ENCODE assay signal across 19 cellular contexts in the genomic region with DNA sequence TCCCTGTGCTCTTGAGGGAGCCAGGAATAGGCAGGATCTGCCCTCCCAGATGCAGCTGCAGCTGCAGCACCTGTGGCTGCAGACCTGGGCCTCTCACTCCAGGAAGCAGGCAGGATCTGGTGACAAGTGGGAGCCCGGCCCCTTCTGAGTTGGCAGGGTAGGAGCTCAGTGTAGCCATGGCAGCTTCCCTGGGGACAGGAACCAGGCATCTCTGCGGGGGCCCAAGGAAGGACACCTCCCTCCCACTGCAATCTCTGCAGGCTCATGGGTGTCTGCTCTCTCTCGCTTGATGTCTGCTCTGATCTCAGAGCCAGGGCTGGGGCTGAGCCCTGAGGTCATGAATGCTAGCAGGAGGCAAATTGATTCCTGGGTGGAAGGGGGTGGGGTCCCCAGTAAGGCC.
DNase-seq lines count a peak whose midpoint lies in the region; ATAC-seq, FAIRE-seq and TF ChIP-seq lines count a peak whose summit lies in the region.
"Had no signal": no experiment of that assay in that cellular context is flagged by ENCODE, and none has a peak within 500 bp of the region (broad histone marks: within the 10 kb centered on the region; RNA-seq: fewer than 3 reads in every experiment).

No MANE protein-coding gene starts in this region.

- DNase-seq in SK-N-SH (peak; percentile 6), NCI-H345 treated with DMSO at 0.1 percent for 48 hours (lab: John Stamatoyannopoulos, UW; ENCODE audit: unreplicated experiment) (peak; percentile 37), H1 (ENCODE audit: low read depth in 1 of 2, low spot score in 2 of 2) (no peak), spleen (peak; percentile 59), GDM1 (lab: John Stamatoyannopoulos, UW) (no peak)
- DNase-seq: C1 segment of cervical spinal cord, HCEC 1CT, MM.1S, NCI-H1092, NCI-H146, NCI-H2171 treated with DMSO at 0.1 percent for 48 hours, NCI-H82, OCI-M1, Right ventricle myocardium superior had no signal

- 17% methylated on average over 1 of the region's 3 CpGs for WGBS in SK-N-SH (ENCODE audit: low lambda C conversion rate)
- 87% methylated on average over 3 of the region's 3 CpGs; no CpG with 5 or more reads in 1 of the 2 experiments for WGBS in H1 (ENCODE audit: extremely low coverage in 1 of 2, insufficient coverage in 1 of 2, insufficient read length in 1 of 2, insufficient replicate concordance in 2 of 2, low coverage in 1 of 2, low lambda C conversion rate in 2 of 2, missing lambda C conversion rate in 1 of 2), 2 experiments
- 58 to 83% (median 69%) methylated on average over 2 to 3 of the region's 3 CpGs for WGBS in spleen, 5 donors
- WGBS in gastroesophageal sphincter (ENCODE audit: low coverage in 1 of 2), 2 donors = no CpG with 5 or more reads among the region's 3 CpGs

- no peak for TF ChIP-seq RAD21 in SK-N-SH (IDR thresholded peaks at IDR 0.05; ENCODE audit: low read length)
- TF ChIP-seq RAD21 in H1 (IDR thresholded peaks at IDR 0.05 in 1 of 2, conservative IDR thresholded peaks at IDR 0.05 in 1 of 2; ENCODE audit: low read depth in 2 of 2, low read length in 2 of 2) = no peak

- H2AFZ ChIP-seq in SK-N-SH (ENCODE audit: low read depth) (no peak overlapping the region), H1 (ENCODE audit: low read length) (peak overlapping the region; percentile 79)

- H3K14ac ChIP-seq in H1 (ENCODE audit: insufficient read length) = no peak overlapping the region

- TF ChIP-seq POLR2A in H1 (IDR thresholded peaks at IDR 0.05; ENCODE audit: control extremely low read depth in 1 of 2, low read depth in 2 of 2, low read length in 2 of 2) (no peak), spleen (IDR thresholded peaks at IDR 0.05) (no peak), gastroesophageal sphincter (IDR thresholded peaks at IDR 0.05) (no peak)

- no peaks in the 10 kb centered on the region for H3K27me3 ChIP-seq in SK-N-SH (ENCODE audit: insufficient read depth)
- no peaks in the 10 kb centered on the region for H3K27me3 ChIP-seq in H1 (replicated peaks in 1 of 4; ENCODE audit: control insufficient read depth in 3 of 4, extremely low read depth in 1 of 4, insufficient read depth in 3 of 4, low read length in 3 of 4)
- H3K27me3 ChIP-seq in spleen (replicated peaks in 1 of 7) = no peaks in the 10 kb centered on the region
- H3K27me3 ChIP-seq in gastroesophageal sphincter = no peaks in the 10 kb centered on the region

- H2BK20ac ChIP-seq in H1 (ENCODE audit: low read length) = no peak overlapping the region

- H3K4me2 ChIP-seq in SK-N-SH (no peak overlapping the region), H1 (ENCODE audit: insufficient read depth in 1 of 2, low read depth in 2 of 2, low read length in 2 of 2) (no peak overlapping the region)

- H3K9ac ChIP-seq in SK-N-SH (no peak overlapping the region), H1 (replicated peaks in 1 of 4; ENCODE audit: extremely low read depth in 1 of 4, low read depth in 3 of 4, low read length in 3 of 4) (no peak overlapping the region)

- no peak overlapping the region for H2BK120ac ChIP-seq in H1 (replicated peaks; ENCODE audit: low read depth, low read length)

- TF ChIP-seq CTCF in SK-N-SH (IDR thresholded peaks at IDR 0.05) (no peak), H1 (IDR thresholded peaks at IDR 0.05; ENCODE audit: control extremely low read depth in 1 of 3, insufficient read depth in 1 of 3, low read depth in 1 of 3, low read length in 3 of 3) (no peak), spleen (IDR thresholded peaks at IDR 0.05 in 8 of 11, conservative IDR thresholded peaks at IDR 0.05 in 3 of 11) (no peak), gastroesophageal sphincter (IDR thresholded peaks at IDR 0.05) (no peak)

- H3K27ac ChIP-seq in SK-N-SH (ENCODE audit: low read depth in 2 of 2, low read length in 1 of 2) (no peak overlapping the region), H1 (ENCODE audit: low read depth, low read length) (no peak overlapping the region), spleen (no peak overlapping the region), gastroesophageal sphincter (no peak overlapping the region)

- ATAC-seq in SK-N-SH treated with all-trans-retinoic acid at 6 μM for 48 hours (no peak), HG02798 (IDR thresholded peaks at IDR 0.05; ENCODE audit: poor library complexity, unreplicated experiment) (no peak), gastroesophageal sphincter (no peak)
- ATAC-seq: GM12878, T-helper 17 cell had no signal

- no peak overlapping the region for H4K8ac ChIP-seq in H1 (ENCODE audit: extremely low read depth, insufficient read depth, low read length)

- H2BK5ac ChIP-seq in H1 (ENCODE audit: low read depth, low read length) = no peak overlapping the region

- H3K9me3 ChIP-seq in SK-N-SH (no peaks in the 10 kb centered on the region), H1 (ENCODE audit: insufficient read depth in 2 of 2, low read depth in 1 of 2, low read length in 1 of 2) (no peaks in the 10 kb centered on the region), spleen (peaks cover 0 to 10% (median 0%) of the 10 kb centered on the region in 8 donors), gastroesophageal sphincter (no peaks in the 10 kb centered on the region)

- no peaks in the 10 kb centered on the region for H3K79me2 ChIP-seq in SK-N-SH (ENCODE audit: insufficient read depth)
- H3K79me2 ChIP-seq in H1 (ENCODE audit: control insufficient read depth in 1 of 2, insufficient read depth in 2 of 2, low read length in 2 of 2) = no peaks in the 10 kb centered on the region

- TF ChIP-seq EP300 in SK-N-SH (IDR thresholded peaks at IDR 0.05; ENCODE audit: borderline replicate concordance in 1 of 2, low read depth in 1 of 2, low read length in 1 of 2) (no peak), H1 (IDR thresholded peaks at IDR 0.05; ENCODE audit: borderline replicate concordance in 1 of 2, low read depth in 2 of 2, low read length in 2 of 2) (no peak), gastroesophageal sphincter (IDR thresholded peaks at IDR 0.05) (no peak)

- POLR2A ChIA-PET in SK-N-SH (lab: Yijun Ruan, JAX) = no interaction called here
- POLR2A ChIA-PET in H1 (lab: Charles Lee; ENCODE audit: partially characterized antibody) = no interaction called here

- H4K5ac ChIP-seq in H1 (ENCODE audit: insufficient read length, low read depth, low read length) = no peak overlapping the region

- H3K18ac ChIP-seq in H1 (ENCODE audit: extremely low read depth, low read length) = no peak overlapping the region

- H3K36me3 ChIP-seq in SK-N-SH (replicated peaks in 1 of 2; ENCODE audit: control insufficient read depth in 1 of 2, insufficient read depth in 2 of 2, low read length in 1 of 2) = no peaks in the 10 kb centered on the region
- H3K36me3 ChIP-seq in H1 (ENCODE audit: control insufficient read depth in 2 of 4, insufficient read depth in 4 of 4, low read length in 3 of 4) = no peaks in the 10 kb centered on the region
- no peaks in the 10 kb centered on the region for H3K36me3 ChIP-seq in spleen
- no peaks in the 10 kb centered on the region for H3K36me3 ChIP-seq in gastroesophageal sphincter

- H3K4me3 ChIP-seq in SK-N-SH (ENCODE audit: low read depth in 2 of 2, low read length in 1 of 2) (no peak overlapping the region), H1 (ENCODE audit: extremely low read depth in 1 of 4, insufficient read depth in 2 of 4, low read depth in 3 of 4, low read length in 4 of 4) (no peak overlapping the region), spleen (no peak overlapping the region), gastroesophageal sphincter (no peak overlapping the region)
- H3K4me3 ChIP-seq: GM12878 had no signal

- H3F3A ChIP-seq in SK-N-SH (replicated peaks; ENCODE audit: insufficient read depth) = no peaks in the 10 kb centered on the region

- H3K4me1 ChIP-seq in SK-N-SH (ENCODE audit: control insufficient read depth in 1 of 2, insufficient read depth in 2 of 2, low read depth in 1 of 2, low read length in 1 of 2) = peaks cover 0 to 8% of the 10 kb centered on the region in 2 experiments; a peak in 1 of 4 replicates
- H3K4me1 ChIP-seq in H1 (replicated peaks in 1 of 4; ENCODE audit: control insufficient read depth in 3 of 4, insufficient read depth in 4 of 4, low read length in 3 of 4) = peaks cover 0 to 5% (median 0%) of the 10 kb centered on the region in 4 experiments; a peak in 2 of 7 replicates
- no peaks in the 10 kb centered on the region for H3K4me1 ChIP-seq in spleen
- no peaks in the 10 kb centered on the region for H3K4me1 ChIP-seq in gastroesophageal sphincter

- no peak overlapping the region for H3K4ac ChIP-seq in H1 (replicated peaks; ENCODE audit: insufficient read length, low read depth, low read length)

- H3K79me1 ChIP-seq in H1 (ENCODE audit: low read depth, low read length) = no peaks in the 10 kb centered on the region

- intact Hi-C loops in spleen (cut with DNase I; ENCODE audit: low total_unique reads) = no loop called here

- no peak overlapping the region for H3K56ac ChIP-seq in H1 (replicated peaks; ENCODE audit: insufficient read length, low read depth, low read length)

- CTCF ChIA-PET in SK-N-SH (lab: Yijun Ruan, JAX) (interaction anchor here (0.6 kb wide), 1 partner anchor 315 kb away, joined by 3 read pairs; no protein-coding TSS in a partner anchor), H1 (lab: Charles Lee; ENCODE audit: partially characterized antibody) (no interaction called here)

- no peaks in the 10 kb centered on the region; the same call in 1 of the 2 replicates for H3K9me2 ChIP-seq in SK-N-SH

- no peak for FAIRE-seq in H1 (lab: Jason Lieb, UNC)
- FAIRE-seq: GM12878 had no signal

- no peak overlapping the region for H2BK15ac ChIP-seq in H1 (ENCODE audit: low read length)

- H2BK12ac ChIP-seq in H1 (ENCODE audit: low read depth, low read length) = no peak overlapping the region

- no peak overlapping the region for H4K91ac ChIP-seq in H1 (replicated peaks; ENCODE audit: insufficient read length, low read length)

- no peak overlapping the region for H3K23ac ChIP-seq in H1 (ENCODE audit: insufficient read length)

- no peak overlapping the region for H2AK5ac ChIP-seq in H1 (ENCODE audit: low read depth, low read length)

- H4K20me1 ChIP-seq in SK-N-SH (ENCODE audit: insufficient read depth) = no peaks in the 10 kb centered on the region
- no peaks in the 10 kb centered on the region for H4K20me1 ChIP-seq in H1 (replicated peaks in 1 of 2; ENCODE audit: control insufficient read depth in 1 of 2, insufficient read depth in 2 of 2, low read length in 2 of 2)

- no peaks in the 10 kb centered on the region for H3K23me2 ChIP-seq in H1 (ENCODE audit: low read depth, low read length)

TF ChIP-seq in SK-N-SH, 30 proteins besides CTCF, POLR2A, EP300 and RAD21 (continues in another document):
- no peak for TF ChIP-seq SIN3A (IDR thresholded peaks at IDR 0.05; ENCODE audit: borderline replicate concordance, low read depth, low read length)
- TF ChIP-seq POLR2AphosphoS5 (IDR thresholded peaks at IDR 0.05; ENCODE audit: low read depth, low read length) = no peak

TF ChIP-seq in SK-N-SH treated with all-trans-retinoic acid at 6 μM for 48 hours, 23 proteins besides CTCF, POLR2A, EP300 and RAD21 (continues in another document):
- no peak for TF ChIP-seq ZFP3 (CRISPR knock-in tag; IDR thresholded peaks at IDR 0.05)

TF ChIP-seq in H1, 55 proteins besides CTCF, POLR2A, EP300 and RAD21 (continues in another document):
- TF ChIP-seq SP2 (IDR thresholded peaks at IDR 0.05; ENCODE audit: low read length) = no peak
- TF ChIP-seq JUN (IDR thresholded peaks at IDR 0.05; ENCODE audit: low read depth, low read length) = no peak
- TF ChIP-seq SUZ12 (IDR thresholded peaks at IDR 0.05; ENCODE audit: low read length) = no peak
- TF ChIP-seq RFX5 (IDR thresholded peaks at IDR 0.05; ENCODE audit: borderline replicate concordance, low read depth, low read length) = no peak

Comparison
In these comparisons a context has a peak if more than half of its experiments do, and no peak if none do; other contexts are left out.
1. DNase-seq: peak in SK-N-SH (single experiment), NCI-H345 treated with DMSO at 0.1 percent for 48 hours (single experiment) and spleen (single experiment); none in H1 (0 of 2) and GDM1 (single experiment).